In the genomic region with DNA sequence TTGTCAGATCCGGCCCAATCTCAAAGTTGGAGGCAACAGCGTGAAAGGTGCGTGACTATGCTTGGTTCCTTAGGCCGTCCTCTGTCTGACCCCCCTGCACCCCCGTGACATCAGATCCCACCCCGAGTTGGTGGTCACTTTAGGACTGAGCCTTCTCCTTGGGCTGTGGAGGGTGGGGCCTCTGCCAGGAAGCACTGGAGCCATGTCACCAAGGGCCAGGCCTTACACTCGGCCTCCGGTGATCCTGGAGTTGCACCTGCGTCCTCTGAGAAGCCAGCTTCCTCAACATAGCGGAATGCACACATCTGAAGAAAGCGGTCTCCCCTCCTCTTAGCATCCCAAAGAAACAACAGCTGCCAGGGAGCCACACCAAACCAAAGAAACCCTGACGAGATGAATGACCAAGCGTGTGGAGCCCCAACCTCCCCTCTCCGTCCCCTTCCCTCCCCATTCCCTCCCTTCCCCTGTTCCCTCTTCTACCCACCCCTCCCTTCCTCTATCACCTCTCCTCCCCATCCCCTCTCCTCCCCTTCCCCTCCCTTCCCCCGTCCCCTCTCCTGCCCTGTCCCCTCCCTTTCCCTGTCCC, we compare ENCODE assay signal across 19 cellular contexts.
DNase-seq lines count a peak whose midpoint lies in the region; ATAC-seq, FAIRE-seq and TF ChIP-seq lines count a peak whose summit lies in the region.
"Had no signal": no experiment of that assay in that cellular context is flagged by ENCODE, and none has a peak within 500 bp of the region (broad histone marks: within the 10 kb centered on the region; RNA-seq: fewer than 3 reads in every experiment).

No MANE protein-coding gene starts in this region.

- no peak for ATAC-seq in HG03571 (IDR thresholded peaks at IDR 0.05; ENCODE audit: unreplicated experiment)
- ATAC-seq: A549, HCT116 had no signal

- no peaks in the 10 kb centered on the region for H3K9me3 ChIP-seq in BLaER1 treated with 17β-estradiol and CSF1 and Interleukin-3, amounts not matched to agents 10 nM and 100 nM (replicated peaks in 1 of 11)
- no peaks in the 10 kb centered on the region for H3K9me3 ChIP-seq in H1 (ENCODE audit: insufficient read depth in 2 of 2, low read depth in 1 of 2, low read length in 1 of 2)
- no peaks in the 10 kb centered on the region for H3K9me3 ChIP-seq in neuronal stem cell (replicated peaks in 1 of 2; ENCODE audit: control insufficient read depth in 2 of 2, insufficient read depth in 1 of 2, low read depth in 1 of 2, low read length in 2 of 2)
- H3K9me3 ChIP-seq: A549 had no signal

- H4K8ac ChIP-seq in H1 (ENCODE audit: extremely low read depth, insufficient read depth, low read length), result no peak overlapping the region
- H4K8ac ChIP-seq in neuronal stem cell (ENCODE audit: low read depth, low read length), result no peak overlapping the region

- peaks cover 0 to 32% (median 7%) of the 10 kb centered on the region in 11 experiments; a peak in 11 of 22 replicates for H3K27me3 ChIP-seq in BLaER1 treated with 17β-estradiol and CSF1 and Interleukin-3, amounts not matched to agents 10 nM and 100 nM
- H3K27me3 ChIP-seq in H1 (replicated peaks in 1 of 4; ENCODE audit: control insufficient read depth in 3 of 4, extremely low read depth in 1 of 4, insufficient read depth in 3 of 4, low read length in 3 of 4) (no peaks in the 10 kb centered on the region), neuronal stem cell (ENCODE audit: control insufficient read depth in 3 of 3, insufficient read depth in 3 of 3, low read depth in 1 of 3, low read length in 3 of 3) (no peaks in the 10 kb centered on the region)

- no peak overlapping the region for H3K27ac ChIP-seq in BLaER1 treated with 17β-estradiol and CSF1 and Interleukin-3, amounts not matched to agents 10 nM and 100 nM
- H3K27ac ChIP-seq in H1 (ENCODE audit: low read depth, low read length), result no peak overlapping the region
- H3K27ac ChIP-seq in neuronal stem cell (replicated peaks; ENCODE audit: low read length), result no peak overlapping the region
- H3K27ac ChIP-seq: A549 had no signal

- H2AFZ ChIP-seq in H1 (ENCODE audit: low read length) (no peak overlapping the region), neuronal stem cell (ENCODE audit: low read length) (no peak overlapping the region)

- H2AK5ac ChIP-seq in H1 (ENCODE audit: low read depth, low read length), result no peak overlapping the region; the same call in 1 of the 2 replicates
- H2AK5ac ChIP-seq in neuronal stem cell (ENCODE audit: low read depth, low read length), result peak overlapping the region; percentile 42

- no peak overlapping the region for H2BK120ac ChIP-seq in H1 (replicated peaks; ENCODE audit: low read depth, low read length)
- no peak overlapping the region for H2BK120ac ChIP-seq in neuronal stem cell (ENCODE audit: low read depth, low read length)

- H4K91ac ChIP-seq in H1 (replicated peaks; ENCODE audit: insufficient read length, low read length) (no peak overlapping the region), neuronal stem cell (ENCODE audit: low read depth, low read length, poor library complexity) (no peak overlapping the region)

- H4K5ac ChIP-seq in H1 (ENCODE audit: insufficient read length, low read depth, low read length), result no peak overlapping the region

- TF ChIP-seq RAD21 in H1 (IDR thresholded peaks at IDR 0.05 in 1 of 2, conservative IDR thresholded peaks at IDR 0.05 in 1 of 2; ENCODE audit: low read depth in 2 of 2, low read length in 2 of 2), result no peak

- H3K56ac ChIP-seq in H1 (replicated peaks; ENCODE audit: insufficient read length, low read depth, low read length), result no peak overlapping the region

- no peak overlapping the region for H3K9ac ChIP-seq in BLaER1 treated with 17β-estradiol and CSF1 and Interleukin-3, amounts not matched to agents 10 nM and 100 nM
- no peak overlapping the region for H3K9ac ChIP-seq in H1 (replicated peaks in 1 of 4; ENCODE audit: extremely low read depth in 1 of 4, low read depth in 3 of 4, low read length in 3 of 4)
- H3K9ac ChIP-seq in neuronal stem cell (ENCODE audit: low read depth, low read length, poor library complexity), result no peak overlapping the region

- TF ChIP-seq CTCF in H1 (IDR thresholded peaks at IDR 0.05; ENCODE audit: control extremely low read depth in 1 of 3, insufficient read depth in 1 of 3, low read depth in 1 of 3, low read length in 3 of 3), result no peak

- H2BK20ac ChIP-seq in H1 (ENCODE audit: low read length), result 0 out of 2 replicates have a peak overlapping the region, but pooled peaks have one; percentile 18

- H3K18ac ChIP-seq in H1 (ENCODE audit: extremely low read depth, low read length) (no peak overlapping the region; the same call in 1 of the 2 replicates), neuronal stem cell (ENCODE audit: low read length) (peak overlapping the region; percentile 78)

- TF ChIP-seq EP300 in H1 (IDR thresholded peaks at IDR 0.05; ENCODE audit: borderline replicate concordance in 1 of 2, low read depth in 2 of 2, low read length in 2 of 2), result no peak

- no peak for FAIRE-seq in H1 (lab: Jason Lieb, UNC)
- FAIRE-seq: A549, G401.6, GM12892 had no signal

- 89% methylated on average over 9 of the region's 15 CpGs; no CpG with 5 or more reads in 1 of the 2 experiments for WGBS in H1 (ENCODE audit: extremely low coverage in 1 of 2, insufficient coverage in 1 of 2, insufficient read length in 1 of 2, insufficient replicate concordance in 2 of 2, low coverage in 1 of 2, low lambda C conversion rate in 2 of 2, missing lambda C conversion rate in 1 of 2), 2 experiments
- WGBS in neuronal stem cell (ENCODE audit: extremely low coverage in 2 of 2, insufficient read length in 2 of 2, insufficient replicate concordance in 1 of 2), 2 donors, result no CpG with 5 or more reads among the region's 15 CpGs

- CTCF ChIA-PET in H1 (lab: Charles Lee; ENCODE audit: partially characterized antibody), result no interaction called here

- H3K23ac ChIP-seq in H1 (ENCODE audit: insufficient read length) (no peak overlapping the region), neuronal stem cell (ENCODE audit: low read depth, low read length, poor library complexity) (no peak overlapping the region)

- peak overlapping the region in 8 of 11 experiments; percentile 38 to 79 (median 74); a peak in 15 of 22 replicates for H3K4me2 ChIP-seq in BLaER1 treated with 17β-estradiol and CSF1 and Interleukin-3, amounts not matched to agents 10 nM and 100 nM
- H3K4me2 ChIP-seq in H1 (ENCODE audit: insufficient read depth in 1 of 2, low read depth in 2 of 2, low read length in 2 of 2) (no peak overlapping the region), neuronal stem cell (ENCODE audit: insufficient read depth, low read length, poor library complexity, severe bottlenecking) (no peak overlapping the region)
- H3K4me2 ChIP-seq: A549 had no signal

- H3K79me1 ChIP-seq in H1 (ENCODE audit: low read depth, low read length) (no peaks in the 10 kb centered on the region), neuronal stem cell (ENCODE audit: low read depth, low read length) (no peaks in the 10 kb centered on the region)

- H2BK5ac ChIP-seq in H1 (ENCODE audit: low read depth, low read length) (0 out of 2 replicates have a peak overlapping the region, but pooled peaks have one; percentile 26), neuronal stem cell (ENCODE audit: low read length) (peak overlapping the region; percentile 44)

- H3K14ac ChIP-seq in H1 (ENCODE audit: insufficient read length), result no peak overlapping the region
- peak overlapping the region; percentile 9 for H3K14ac ChIP-seq in neuronal stem cell (ENCODE audit: low read length)

- peaks cover 4% of the 10 kb centered on the region; the same call in 1 of the 2 replicates for H3K23me2 ChIP-seq in H1 (ENCODE audit: low read depth, low read length)

- peak overlapping the region; percentile 50; the same call in 1 of the 2 replicates for H2BK12ac ChIP-seq in H1 (ENCODE audit: low read depth, low read length)
- H2BK12ac ChIP-seq in neuronal stem cell (ENCODE audit: low read length), result no peak overlapping the region

- no peaks in the 10 kb centered on the region for H3K36me3 ChIP-seq in BLaER1 treated with 17β-estradiol and CSF1 and Interleukin-3, amounts not matched to agents 10 nM and 100 nM
- H3K36me3 ChIP-seq in H1 (ENCODE audit: control insufficient read depth in 2 of 4, insufficient read depth in 4 of 4, low read length in 3 of 4) (no peaks in the 10 kb centered on the region), neuronal stem cell (replicated peaks in 1 of 2; ENCODE audit: control insufficient read depth in 2 of 2, insufficient read depth in 2 of 2, low read length in 2 of 2) (no peaks in the 10 kb centered on the region)

- POLR2A ChIA-PET in H1 (lab: Charles Lee; ENCODE audit: partially characterized antibody), result interaction anchor here (0.5 kb wide), 1 partner anchor 158 kb away, joined by 3 read pairs; no protein-coding TSS in a partner anchor

- H2BK15ac ChIP-seq in H1 (ENCODE audit: low read length) (peak overlapping the region; percentile 72; the same call in 1 of the 2 replicates), neuronal stem cell (ENCODE audit: low read length) (peak overlapping the region; percentile 95)

- H3K4me1 ChIP-seq in BLaER1 treated with 17β-estradiol and CSF1 and Interleukin-3, amounts not matched to agents 10 nM and 100 nM, result peaks cover 32 to 86% (median 80%) of the 10 kb centered on the region in 10 experiments
- peaks cover 0 to 11% (median 0%) of the 10 kb centered on the region in 4 experiments; a peak in 2 of 7 replicates for H3K4me1 ChIP-seq in H1 (replicated peaks in 1 of 4; ENCODE audit: control insufficient read depth in 3 of 4, insufficient read depth in 4 of 4, low read length in 3 of 4)
- H3K4me1 ChIP-seq in neuronal stem cell (ENCODE audit: control insufficient read depth in 2 of 2, insufficient read depth in 1 of 2, low read depth in 1 of 2, low read length in 2 of 2), result peaks cover 0 to 4% of the 10 kb centered on the region in 2 donors
- H3K4me1 ChIP-seq: A549 had no signal

- H3K79me2 ChIP-seq in H1 (ENCODE audit: control insufficient read depth in 1 of 2, insufficient read depth in 2 of 2, low read length in 2 of 2), result no peaks in the 10 kb centered on the region

- H3K4ac ChIP-seq in H1 (replicated peaks; ENCODE audit: insufficient read length, low read depth, low read length) (no peak overlapping the region), neuronal stem cell (ENCODE audit: low read length) (no peak overlapping the region)

- no peak for TF ChIP-seq POLR2A in H1 (IDR thresholded peaks at IDR 0.05; ENCODE audit: control extremely low read depth in 1 of 2, low read depth in 2 of 2, low read length in 2 of 2)

- DNase-seq in H1 (ENCODE audit: low read depth in 1 of 2, low spot score in 2 of 2) (no peak), neuronal stem cell (ENCODE audit: low spot score) (no peak), NOMO-1 treated with DMSO at 0.1 percent for 48 hours (lab: John Stamatoyannopoulos, UW; ENCODE audit: unreplicated experiment) (no peak)
- no peak for DNase-seq in activated CD8-positive, alpha-beta memory T cell treated with anti-CD3 and anti-CD28 coated beads, Interleukin-2, amount 50 U/mL, for 4 hours
- DNase-seq: 8988T; ACHN; Calu3; CD4-positive, alpha-beta T cell; COR-L47; DMS153; DND-41; GOT3; H7 had no signal

- no peak overlapping the region for H3K4me3 ChIP-seq in BLaER1 treated with 17β-estradiol and CSF1 and Interleukin-3, amounts not matched to agents 10 nM and 100 nM
- H3K4me3 ChIP-seq in H1 (ENCODE audit: extremely low read depth in 1 of 4, insufficient read depth in 2 of 4, low read depth in 3 of 4, low read length in 4 of 4), result no peak overlapping the region
- H3K4me3 ChIP-seq in neuronal stem cell (ENCODE audit: low read length in 2 of 2), result no peak overlapping the region
- H3K4me3 ChIP-seq: A549 had no signal

- H4K20me1 ChIP-seq in BLaER1 treated with 17β-estradiol and CSF1 and Interleukin-3, amounts not matched to agents 10 nM and 100 nM, result no peaks in the 10 kb centered on the region
- H4K20me1 ChIP-seq in H1 (replicated peaks in 1 of 2; ENCODE audit: control insufficient read depth in 1 of 2, insufficient read depth in 2 of 2, low read length in 2 of 2), result no peaks in the 10 kb centered on the region

Comparison
In these comparisons a context has a peak if more than half of its experiments do, and no peak if none do; other contexts are left out.
1. H3K4me2 ChIP-seq: peak in BLaER1 treated with 17β-estradiol and CSF1 and Interleukin-3, amounts not matched to agents 10 nM and 100 nM (8 of 11); none in H1 (0 of 2) and neuronal stem cell (single experiment).